In the genomic region with DNA sequence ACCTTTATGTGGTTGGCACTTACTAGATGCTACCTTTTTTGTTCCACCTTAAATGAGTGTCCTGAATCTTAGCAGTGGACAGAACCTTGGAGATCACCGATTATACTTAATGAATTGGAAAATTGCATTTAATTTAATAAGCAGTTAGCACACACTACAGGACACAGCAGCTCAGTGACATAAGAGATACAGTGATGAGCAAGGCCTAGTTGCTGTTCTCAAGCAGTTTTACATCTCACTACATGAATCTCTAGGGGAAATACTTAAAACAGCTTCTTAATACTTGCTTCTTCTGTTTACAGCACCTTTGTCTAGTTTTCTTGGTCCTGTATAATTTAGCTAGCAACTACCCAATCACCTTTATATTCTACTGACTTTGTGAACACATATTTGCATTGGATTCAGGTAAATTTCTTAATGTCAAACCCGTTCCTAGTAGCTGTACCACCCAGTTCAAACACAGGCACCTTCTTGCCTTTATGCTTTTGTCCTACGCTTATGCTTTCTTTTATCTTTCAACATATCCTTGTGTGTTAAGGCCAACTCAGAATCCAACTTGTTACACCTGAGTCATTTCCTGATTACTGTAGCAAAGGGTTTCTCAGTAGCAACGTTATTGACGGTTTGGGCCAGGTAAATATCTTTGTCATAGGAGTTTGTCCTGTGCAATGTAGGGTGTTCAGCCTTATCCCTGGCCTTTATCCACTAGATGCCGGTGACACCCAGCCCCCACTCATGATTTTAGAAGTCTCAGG, we compare ENCODE assay signal across 1 cellular context.
A peak's percentile ranks its signal among the peaks of the same experiment; 100 is the strongest.
TF ChIP-seq lines count a peak whose summit lies in the region.

No MANE protein-coding gene starts in this region.

TF ChIP-seq in HepG2, 621 proteins besides CTCF, POLR2A, EP300 and RAD21:
- no peak for TF ChIP-seq PTBP1 (IDR thresholded peaks at IDR 0.05; ENCODE audit: low read depth, low read length, poor library complexity, severe bottlenecking)
- TF ChIP-seq ETV5 (CRISPR knock-in tag; IDR thresholded peaks at IDR 0.05; ENCODE audit: borderline replicate concordance) = peak; percentile 54; the same call in 1 of the 2 replicates
- TF ChIP-seq SMAD3 (CRISPR knock-in tag; IDR thresholded peaks at IDR 0.05) = no peak
- 0 out of 2 replicates have a peak, but pooled peaks have one; percentile 16 for TF ChIP-seq TCF7 (IDR thresholded peaks at IDR 0.05; ENCODE audit: low read depth)
- no peak for TF ChIP-seq NPAS2 (CRISPR knock-in tag; IDR thresholded peaks at IDR 0.05; ENCODE audit: borderline replicate concordance)
- TF ChIP-seq ARNTL (CRISPR knock-in tag; IDR thresholded peaks at IDR 0.05) = no peak
- TF ChIP-seq SAP130 (CRISPR knock-in tag; IDR thresholded peaks at IDR 0.05; ENCODE audit: low read depth) = peak; percentile 76
- TF ChIP-seq RBFOX2 (IDR thresholded peaks at IDR 0.05; ENCODE audit: low read depth, low read length) = 0 out of 2 replicates have a peak, but pooled peaks have one; percentile 26
- peak; percentile 96 for TF ChIP-seq ZNF335 (CRISPR knock-in tag; IDR thresholded peaks at IDR 0.05)
- no peak for TF ChIP-seq FOXP1 (IDR thresholded peaks at IDR 0.05)
- TF ChIP-seq FOXP1 (CRISPR knock-in tag; IDR thresholded peaks at IDR 0.05) = peak; percentile 73
- 0 out of 2 replicates have a peak, but pooled peaks have one; percentile 22 for TF ChIP-seq MED1 (CRISPR knock-in tag; IDR thresholded peaks at IDR 0.05)
- TF ChIP-seq ZBTB38 (CRISPR knock-in tag; IDR thresholded peaks at IDR 0.05) = no peak
- TF ChIP-seq ZEB1 (IDR thresholded peaks at IDR 0.05; ENCODE audit: insufficient replicate concordance, low read depth) = peak; percentile 2
- TF ChIP-seq SOX6 (IDR thresholded peaks at IDR 0.05) = no peak
- 0 out of 2 replicates have a peak, but pooled peaks have one; percentile 13 for TF ChIP-seq SOX6 (CRISPR knock-in tag; IDR thresholded peaks at IDR 0.05)
- TF ChIP-seq FOXA3 (CRISPR knock-in tag; IDR thresholded peaks at IDR 0.05) = peak; percentile 54
- TF ChIP-seq, protein P1, sequence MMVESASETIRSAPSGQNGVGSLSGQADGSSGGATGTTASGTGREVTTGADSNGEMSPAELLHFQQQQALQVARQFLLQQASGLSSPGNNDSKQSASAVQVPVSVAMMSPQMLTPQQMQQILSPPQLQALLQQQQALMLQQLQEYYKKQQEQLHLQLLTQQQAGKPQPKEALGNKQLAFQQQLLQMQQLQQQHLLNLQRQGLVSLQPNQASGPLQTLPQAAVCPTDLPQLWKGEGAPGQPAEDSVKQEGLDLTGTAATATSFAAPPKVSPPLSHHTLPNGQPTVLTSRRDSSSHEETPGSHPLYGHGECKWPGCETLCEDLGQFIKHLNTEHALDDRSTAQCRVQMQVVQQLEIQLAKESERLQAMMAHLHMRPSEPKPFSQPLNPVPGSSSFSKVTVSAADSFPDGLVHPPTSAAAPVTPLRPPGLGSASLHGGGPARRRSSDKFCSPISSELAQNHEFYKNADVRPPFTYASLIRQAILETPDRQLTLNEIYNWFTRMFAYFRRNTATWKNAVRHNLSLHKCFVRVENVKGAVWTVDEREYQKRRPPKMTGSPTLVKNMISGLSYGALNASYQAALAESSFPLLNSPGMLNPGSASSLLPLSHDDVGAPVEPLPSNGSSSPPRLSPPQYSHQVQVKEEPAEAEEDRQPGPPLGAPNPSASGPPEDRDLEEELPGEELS (CRISPR knock-in tag; IDR thresholded peaks at IDR 0.05) = peak; percentile 33; the same call in 1 of the 2 replicates
- peak; percentile 42; the same call in 1 of the 2 replicates for TF ChIP-seq SOX5 (CRISPR knock-in tag; IDR thresholded peaks at IDR 0.05; ENCODE audit: borderline replicate concordance)
- no peak for TF ChIP-seq ZNF557 (CRISPR knock-in tag; IDR thresholded peaks at IDR 0.05)
- TF ChIP-seq FOSL2 (CRISPR knock-in tag; IDR thresholded peaks at IDR 0.05) = peak; percentile 72
- TF ChIP-seq, protein P2, sequence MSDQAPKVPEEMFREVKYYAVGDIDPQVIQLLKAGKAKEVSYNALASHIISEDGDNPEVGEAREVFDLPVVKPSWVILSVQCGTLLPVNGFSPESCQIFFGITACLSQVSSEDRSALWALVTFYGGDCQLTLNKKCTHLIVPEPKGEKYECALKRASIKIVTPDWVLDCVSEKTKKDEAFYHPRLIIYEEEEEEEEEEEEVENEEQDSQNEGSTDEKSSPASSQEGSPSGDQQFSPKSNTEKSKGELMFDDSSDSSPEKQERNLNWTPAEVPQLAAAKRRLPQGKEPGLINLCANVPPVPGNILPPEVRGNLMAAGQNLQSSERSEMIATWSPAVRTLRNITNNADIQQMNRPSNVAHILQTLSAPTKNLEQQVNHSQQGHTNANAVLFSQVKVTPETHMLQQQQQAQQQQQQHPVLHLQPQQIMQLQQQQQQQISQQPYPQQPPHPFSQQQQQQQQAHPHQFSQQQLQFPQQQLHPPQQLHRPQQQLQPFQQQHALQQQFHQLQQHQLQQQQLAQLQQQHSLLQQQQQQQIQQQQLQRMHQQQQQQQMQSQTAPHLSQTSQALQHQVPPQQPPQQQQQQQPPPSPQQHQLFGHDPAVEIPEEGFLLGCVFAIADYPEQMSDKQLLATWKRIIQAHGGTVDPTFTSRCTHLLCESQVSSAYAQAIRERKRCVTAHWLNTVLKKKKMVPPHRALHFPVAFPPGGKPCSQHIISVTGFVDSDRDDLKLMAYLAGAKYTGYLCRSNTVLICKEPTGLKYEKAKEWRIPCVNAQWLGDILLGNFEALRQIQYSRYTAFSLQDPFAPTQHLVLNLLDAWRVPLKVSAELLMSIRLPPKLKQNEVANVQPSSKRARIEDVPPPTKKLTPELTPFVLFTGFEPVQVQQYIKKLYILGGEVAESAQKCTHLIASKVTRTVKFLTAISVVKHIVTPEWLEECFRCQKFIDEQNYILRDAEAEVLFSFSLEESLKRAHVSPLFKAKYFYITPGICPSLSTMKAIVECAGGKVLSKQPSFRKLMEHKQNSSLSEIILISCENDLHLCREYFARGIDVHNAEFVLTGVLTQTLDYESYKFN (CRISPR knock-in tag; conservative IDR thresholded peaks at IDR 0.05) = 0 out of 2 replicates have a peak, but pooled peaks have one; percentile 15
